In genomic region chr17:29714146-29714545, GRCh38 we compare ENCODE assay signal across 21 cellular contexts.
DNase-seq lines count a peak whose midpoint lies in the region; ATAC-seq, FAIRE-seq and TF ChIP-seq lines count a peak whose summit lies in the region.
"Had no signal": no experiment of that assay in that cellular context is flagged by ENCODE, and none has a peak within 500 bp of the region (broad histone marks: within the 10 kb centered on the region; RNA-seq: fewer than 3 reads in every experiment).

No MANE protein-coding gene starts in this region.

- DNase-seq in activated T-cell treated with anti-CD3 and anti-CD28 coated beads, Interleukin-2, amount 50 U/mL, for 24 hours, result no peak
- DNase-seq in activated T-cell treated with anti-CD3 and anti-CD28 coated beads, Interleukin-2, amount 50 U/mL, for 48 hours, result no peak
- DNase-seq in HFFc6, result no peak
- no peak for DNase-seq in K562 (ENCODE audit: extremely low read depth in 1 of 4, low spot score in 3 of 4)
- no peak for DNase-seq in stimulated activated CD4-positive, alpha-beta T cell treated with anti-CD3 and anti-CD28 coated beads, Interleukin-12 subunit alpha, Interleukin-12 subunit beta, amount 100 ng/mL, for 4 hours
- DNase-seq: aorta, Caco-2, colonic mucosa, Kasumi-1, NCI-H146, occipital lobe, T1000, upper lobe of right lung had no signal

- H3K4me1 ChIP-seq in K562 (replicated peaks in 1 of 2; ENCODE audit: control insufficient read depth in 2 of 2, insufficient read depth in 2 of 2, low read length in 2 of 2) (peaks cover 9 to 44% of the 10 kb centered on the region in 2 experiments), skeletal muscle tissue (ENCODE audit: control insufficient read depth in 3 of 3, insufficient read depth in 3 of 3, low read length in 3 of 3) (peaks cover 25 to 78% (median 42%) of the 10 kb centered on the region in 3 donors)
- H3K4me1 ChIP-seq: colonic mucosa had no signal

- no peak overlapping the region for H3K4me3 Mint-ChIP-seq in activated T-cell treated with anti-CD3 and anti-CD28 coated beads, Interleukin-2, amount 50 U/mL, for 24 hours
- H3K4me3 Mint-ChIP-seq in HFFc6, result no peak overlapping the region
- H3K4me3 Mint-ChIP-seq: stimulated activated effector memory CD8-positive, alpha-beta T cell treated with anti-CD3 and anti-CD28 coated beads, Interleukin-12 subunit alpha, Interleukin-12 subunit beta, amount 100 ng/mL, for 72 hours had no signal

- no peaks in the 10 kb centered on the region for H3K27me3 Mint-ChIP-seq in activated T-cell treated with anti-CD3 and anti-CD28 coated beads, Interleukin-2, amount 50 U/mL, for 24 hours
- H3K27me3 Mint-ChIP-seq in HFFc6 (ENCODE audit: insufficient read depth), result no peaks in the 10 kb centered on the region

- no peaks in the 10 kb centered on the region; the same call in 2 of the 3 replicates for H3K79me2 ChIP-seq in K562 (ENCODE audit: control insufficient read depth, insufficient read depth, low read length)

- no peaks in the 10 kb centered on the region for H4K20me1 ChIP-seq in K562 (replicated peaks; ENCODE audit: control insufficient read depth, insufficient read depth, low read length)

- no peak overlapping the region for H3K27ac ChIP-seq in K562 (ENCODE audit: extremely low read depth, low read depth, low read length)
- H3K27ac ChIP-seq in skeletal muscle tissue (ENCODE audit: low read depth, low read length), result peak overlapping the region; percentile 65
- H3K27ac ChIP-seq: colonic mucosa, epithelial cell of prostate, upper lobe of right lung had no signal

- no peak overlapping the region for H3K4me3 ChIP-seq in K562
- H3K4me3 ChIP-seq in skeletal muscle tissue (ENCODE audit: low read length in 3 of 3), result no peak overlapping the region
- H3K4me3 ChIP-seq: colonic mucosa, skin epidermis, upper lobe of right lung had no signal

- peaks cover 67% of the 10 kb centered on the region for H3K36me3 Mint-ChIP-seq in activated T-cell treated with anti-CD3 and anti-CD28 coated beads, Interleukin-2, amount 50 U/mL, for 24 hours (ENCODE audit: low read depth)
- no peaks in the 10 kb centered on the region for H3K36me3 Mint-ChIP-seq in HFFc6 (ENCODE audit: low read depth)

- POLR2A ChIA-PET in K562 (lab: Yijun Ruan, JAX), result no interaction called here

- no peak for TF ChIP-seq EP300 in K562 (IDR thresholded peaks at IDR 0.05; ENCODE audit: low read length)

- BruUV-seq in K562 (replicated peaks; lab: Mats Ljungman, UMichigan), result no TSS peak

- in situ Hi-C loops in K562 (cut with MboI), result no loop called here

- TF ChIP-seq POLR2A in K562 (conservative IDR thresholded peaks at IDR 0.05), result no peak

- TF ChIP-seq CTCF in HFFc6 (IDR thresholded peaks at IDR 0.05), result no peak
- TF ChIP-seq CTCF in K562 (IDR thresholded peaks at IDR 0.05 in 2 of 3, conservative IDR thresholded peaks at IDR 0.05 in 1 of 3; ENCODE audit: insufficient read depth in 2 of 3, low read depth in 1 of 3, low read length in 3 of 3), result no peak

- CTCF ChIA-PET in K562 (lab: Yijun Ruan, JAX; ENCODE audit: low intra/inter-chr PET ratio), result no interaction called here

- no peak for TF ChIP-seq RAD21 in K562 (CRISPR knock-in tag; conservative IDR thresholded peaks at IDR 0.05 in 1 of 2, IDR thresholded peaks at IDR 0.05 in 1 of 2)

- H3K36me3 ChIP-seq in K562 (ENCODE audit: control insufficient read depth, insufficient read depth, low read length), result no peaks in the 10 kb centered on the region
- H3K36me3 ChIP-seq in skeletal muscle tissue (ENCODE audit: control insufficient read depth in 3 of 3, insufficient read depth in 3 of 3, low read length in 3 of 3), result peaks cover 0 to 3% (median 0%) of the 10 kb centered on the region in 3 donors
- H3K36me3 ChIP-seq: colonic mucosa, upper lobe of right lung had no signal

- H3K9me3 Mint-ChIP-seq in activated T-cell treated with anti-CD3 and anti-CD28 coated beads, Interleukin-2, amount 50 U/mL, for 24 hours, result no peaks in the 10 kb centered on the region
- no peaks in the 10 kb centered on the region for H3K9me3 Mint-ChIP-seq in HFFc6
- H3K9me3 Mint-ChIP-seq: stimulated activated effector memory CD8-positive, alpha-beta T cell treated with anti-CD3 and anti-CD28 coated beads, Interleukin-12 subunit alpha, Interleukin-12 subunit beta, amount 100 ng/mL, for 72 hours had no signal

- FAIRE-seq in K562 (lab: Jason Lieb, UNC), result no peak
- FAIRE-seq: A204.1, G401.6 had no signal

- no peak for ATAC-seq in K562
- no peak for ATAC-seq in HG03097 (IDR thresholded peaks at IDR 0.05; ENCODE audit: low FRiP score, unreplicated experiment)
- no peak for ATAC-seq in HG03521 (IDR thresholded peaks at IDR 0.05; ENCODE audit: unreplicated experiment)
- ATAC-seq: stimulated activated effector memory CD8-positive, alpha-beta T cell treated with anti-CD3 and anti-CD28 coated beads, Interleukin-12 subunit alpha, Interleukin-12 subunit beta, amount 100 ng/mL, for 72 hours; upper lobe of right lung had no signal

- H3K27me3 ChIP-seq in K562 (ENCODE audit: control insufficient read depth in 2 of 2, insufficient read depth in 2 of 2, low read length in 2 of 2), result no peaks in the 10 kb centered on the region
- no peaks in the 10 kb centered on the region for H3K27me3 ChIP-seq in skeletal muscle tissue (ENCODE audit: control insufficient read depth in 3 of 3, insufficient read depth in 3 of 3, low read length in 3 of 3)
- H3K27me3 ChIP-seq: colonic mucosa, upper lobe of right lung had no signal

- H3K4me1 Mint-ChIP-seq in activated T-cell treated with anti-CD3 and anti-CD28 coated beads, Interleukin-2, amount 50 U/mL, for 24 hours (ENCODE audit: low read depth), result peaks cover 82% of the 10 kb centered on the region
- peaks cover 51% of the 10 kb centered on the region for H3K4me1 Mint-ChIP-seq in HFFc6 (ENCODE audit: low read depth)

- no peaks in the 10 kb centered on the region for H3K9me3 ChIP-seq in K562 (replicated peaks; ENCODE audit: control insufficient read depth, insufficient read depth, low read depth, low read length)
- H3K9me3 ChIP-seq in skeletal muscle tissue (ENCODE audit: control insufficient read depth in 3 of 3, low read length in 3 of 3), result no peaks in the 10 kb centered on the region
- H3K9me3 ChIP-seq: Caco-2, colonic mucosa, upper lobe of right lung had no signal

- no peaks in the 10 kb centered on the region for H3K9me1 ChIP-seq in K562 (ENCODE audit: control insufficient read depth, insufficient read depth, low read length)

- intact Hi-C loops in K562 (cut with micrococcal nuclease), result no loop called here

- H2AFZ ChIP-seq in K562 (ENCODE audit: low read depth, low read length), result no peak overlapping the region

- H3K4me2 ChIP-seq in K562 (ENCODE audit: insufficient read depth, low read length), result no peak overlapping the region

- H3K27ac Mint-ChIP-seq in activated T-cell treated with anti-CD3 and anti-CD28 coated beads, Interleukin-2, amount 50 U/mL, for 24 hours, result peak overlapping the region; percentile 39
- peak overlapping the region; percentile 26 for H3K27ac Mint-ChIP-seq in HFFc6

- 13% methylated on average over 1 of the region's 1 CpG for WGBS in K562 (ENCODE audit: insufficient coverage, low coverage, missing lambda C conversion rate)

- no peak overlapping the region for H3K9ac ChIP-seq in K562 (ENCODE audit: insufficient read depth in 1 of 2, low read depth in 2 of 2, low read length in 2 of 2)
- H3K9ac ChIP-seq in skeletal muscle tissue (ENCODE audit: low read depth in 1 of 3, low read length in 3 of 3), result no peak overlapping the region

TF ChIP-seq in K562, 482 proteins besides CTCF, POLR2A, EP300 and RAD21:
- TF ChIP-seq MEF2D (tag; conservative IDR thresholded peaks at IDR 0.05; ENCODE audit: low read depth) (no peak), CTCFL (IDR thresholded peaks at IDR 0.05; ENCODE audit: borderline replicate concordance, insufficient read depth, low read depth, low read length, poor library complexity, severe bottlenecking) (no peak), POLR2G (IDR thresholded peaks at IDR 0.05; ENCODE audit: low read depth, low read length) (no peak), RFX1 (IDR thresholded peaks at IDR 0.05) (peak; percentile 42)
- TF ChIP-seq, protein P1, sequence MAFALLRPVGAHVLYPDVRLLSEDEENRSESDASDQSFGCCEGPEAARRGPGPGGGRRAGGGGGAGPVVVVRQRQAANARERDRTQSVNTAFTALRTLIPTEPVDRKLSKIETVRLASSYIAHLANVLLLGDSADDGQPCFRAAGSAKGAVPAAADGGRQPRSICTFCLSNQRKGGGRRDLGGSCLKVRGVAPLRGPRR (CRISPR knock-in tag; IDR thresholded peaks at IDR 0.05), result no peak
